28 cellular contexts compared by ENCODE assay signal in the genomic region with DNA sequence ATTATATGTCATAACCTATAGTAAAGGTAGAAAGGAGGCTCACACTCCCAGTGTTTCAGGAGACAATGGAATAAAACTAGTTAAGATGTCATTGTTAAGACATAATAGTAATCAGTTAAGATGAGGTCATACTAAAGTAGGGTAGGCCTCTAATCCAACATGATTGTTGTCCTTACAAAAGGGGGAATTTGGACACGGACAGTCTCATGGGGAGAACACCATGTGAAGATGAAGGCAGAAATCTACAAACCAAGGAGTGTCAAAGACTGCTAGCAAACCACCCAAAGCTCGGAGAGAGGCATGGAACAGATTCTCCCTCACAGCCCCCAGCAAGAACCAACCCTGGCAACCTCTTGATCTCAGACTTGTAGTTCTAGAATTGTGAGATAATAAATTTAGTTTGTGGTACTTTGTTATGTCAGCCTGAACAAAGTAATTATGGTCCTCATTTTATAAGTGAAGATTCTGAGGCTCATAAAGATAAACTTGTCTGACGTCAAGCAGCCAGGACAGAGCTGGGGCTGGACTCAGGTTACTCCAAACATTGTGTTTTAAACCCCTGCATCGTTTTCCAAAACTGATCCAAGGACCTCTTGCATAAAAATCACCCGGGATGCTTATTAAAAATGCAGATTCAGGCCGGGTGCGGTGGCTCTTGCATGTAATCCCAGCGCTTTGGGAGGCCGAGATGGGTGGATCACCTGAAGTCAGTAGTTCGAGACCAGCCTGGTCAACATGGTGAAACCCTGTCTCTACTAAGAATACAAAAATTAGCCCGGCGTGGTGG. TPM values are rescaled to one million over a fixed set of nuclear protein-coding genes. Genes with fewer than 3 reads are reported as not detected.
"Had no signal": no experiment of that assay in that cellular context is flagged by ENCODE, and none has a peak within 500 bp of the region (broad histone marks: within the 10 kb centered on the region; RNA-seq: fewer than 3 reads in every experiment).

No MANE protein-coding gene starts in this region.

- H2AFZ ChIP-seq: parathyroid adenoma had no signal

- H3K27ac Mint-ChIP-seq: activated naive CD4-positive, alpha-beta T cell treated with anti-CD3 and anti-CD28 coated beads, Interleukin-2, amount 10 ng/mL, durations not matched to agents 7 days and 5 days; mesothelial cell of epicardium; nephron; stimulated activated effector memory CD8-positive, alpha-beta T cell treated with anti-CD3 and anti-CD28 coated beads, Interleukin-12 subunit alpha, Interleukin-12 subunit beta, amount 100 ng/mL, for 72 hours; stimulated activated naive CD8-positive, alpha-beta T cell treated with anti-CD3 and anti-CD28 coated beads, Interleukin-15, amount 100 ng/mL, for 72 hours had no signal

- H3K27ac ChIP-seq: colonic mucosa, esophagus squamous epithelium, gastrocnemius medialis, left ventricle myocardium inferior, parathyroid adenoma, suprapubic skin, tibial nerve had no signal

- H3K36me3 Mint-ChIP-seq: activated naive CD4-positive, alpha-beta T cell treated with anti-CD3 and anti-CD28 coated beads, Interleukin-2, amount 10 ng/mL, durations not matched to agents 7 days and 5 days; mesothelial cell of epicardium; stimulated activated effector memory CD8-positive, alpha-beta T cell treated with anti-CD3 and anti-CD28 coated beads, Interleukin-12 subunit alpha, Interleukin-12 subunit beta, amount 100 ng/mL, for 72 hours had no signal

- H3K4me3 Mint-ChIP-seq: activated naive CD4-positive, alpha-beta T cell treated with anti-CD3 and anti-CD28 coated beads, Interleukin-2, amount 10 ng/mL, durations not matched to agents 7 days and 5 days; mesothelial cell of epicardium; nephron; stimulated activated effector memory CD8-positive, alpha-beta T cell treated with anti-CD3 and anti-CD28 coated beads, Interleukin-12 subunit alpha, Interleukin-12 subunit beta, amount 100 ng/mL, for 72 hours; stimulated activated naive CD8-positive, alpha-beta T cell treated with anti-CD3 and anti-CD28 coated beads, Interleukin-15, amount 100 ng/mL, for 72 hours had no signal

- H3K27me3 Mint-ChIP-seq: stimulated activated naive CD8-positive, alpha-beta T cell treated with anti-CD3 and anti-CD28 coated beads, Interleukin-15, amount 100 ng/mL, for 72 hours had no signal

- H3K4me1 Mint-ChIP-seq: activated naive CD4-positive, alpha-beta T cell treated with anti-CD3 and anti-CD28 coated beads, Interleukin-2, amount 10 ng/mL, durations not matched to agents 7 days and 5 days; nephron; stimulated activated effector memory CD8-positive, alpha-beta T cell treated with anti-CD3 and anti-CD28 coated beads, Interleukin-12 subunit alpha, Interleukin-12 subunit beta, amount 100 ng/mL, for 72 hours; stimulated activated naive CD8-positive, alpha-beta T cell treated with anti-CD3 and anti-CD28 coated beads, Interleukin-15, amount 100 ng/mL, for 72 hours had no signal

- H3K9me3 ChIP-seq: colonic mucosa, gastrocnemius medialis, suprapubic skin had no signal

- FAIRE-seq: bronchial epithelial cell, urothelium cell line had no signal

- H3K36me3 ChIP-seq: colonic mucosa, esophagus squamous epithelium, gastrocnemius medialis, left ventricle myocardium inferior, suprapubic skin, tibial nerve had no signal

- DNase-seq: activated CD4-positive, alpha-beta T cell treated with anti-CD3 and anti-CD28 coated beads for 4 hours; activated CD4-positive, alpha-beta T cell treated with anti-CD3 and anti-CD28 coated beads, Interleukin-2, amount 50 U/mL, for 48 hours; activated CD4-positive, CD25-positive, alpha-beta regulatory T cell; activated effector memory CD4-positive, alpha-beta T cell treated with Interleukin-2 at 50 U/mL for 16 hours; activated naive CD4-positive, alpha-beta T cell treated with anti-CD3 and anti-CD28 coated beads, Interleukin-2, amount 10 ng/mL, durations not matched to agents 7 days and 5 days; activated T-cell treated with anti-CD3 and anti-CD28 coated beads, Interleukin-2, amount 50 U/mL, for 48 hours; amygdala; colonic mucosa; esophagus squamous epithelium; gastrocnemius medialis; hippocampal formation; kidney glomerular epithelial cell; left ventricle myocardium inferior; mammary epithelial cell; right cardiac atrium; stimulated activated CD4-positive, alpha-beta T cell treated with anti-CD3 and anti-CD28 coated beads, Interleukin-12 subunit alpha, Interleukin-12 subunit beta, amount 100 ng/mL, for 4 hours; stimulated activated naive CD8-positive, alpha-beta T cell treated with anti-CD3 and anti-CD28 coated beads, Interleukin-15, amount 100 ng/mL, for 72 hours; T1000 had no signal

- H3K79me2 ChIP-seq: parathyroid adenoma had no signal

- H3K27me3 ChIP-seq: colonic mucosa, esophagus squamous epithelium, gastrocnemius medialis, suprapubic skin, tibial nerve had no signal

- H3K4me1 ChIP-seq: colonic mucosa, esophagus squamous epithelium, gastrocnemius medialis, left ventricle myocardium inferior, parathyroid adenoma, suprapubic skin, tibial nerve had no signal

- H3K4me3 ChIP-seq: colonic mucosa, esophagus squamous epithelium, gastrocnemius medialis, left ventricle myocardium inferior, suprapubic skin, tibial nerve had no signal

RNA-seq across cellular contexts. Expression of gene CCDC195, which starts 47.8 kb away (rescaled TPM):
- total RNA-seq: bronchial epithelial cell, colonic mucosa, esophagus squamous epithelium, gastrocnemius medialis, left ventricle myocardium inferior, mammary epithelial cell, mesothelial cell of epicardium, pulmonary artery endothelial cell, right cardiac atrium, skeletal muscle tissue, suprapubic skin, tibial nerve had no signal
